In genomic region chr1:227315500-227316346, GRCh38 we compare ENCODE assay signal across 8 cellular contexts. TPM values are rescaled to one million over a fixed set of nuclear protein-coding genes. Genes with fewer than 3 reads are reported as not detected.
A peak's percentile ranks its signal among the peaks of the same experiment; 100 is the strongest.
DNase-seq lines count a peak whose midpoint lies in the region; ATAC-seq and TF ChIP-seq lines count a peak whose summit lies in the region.

No MANE protein-coding gene starts in this region.

- DNase-seq in DMS 273 (lab: John Stamatoyannopoulos, UW; ENCODE audit: unreplicated experiment) (peak; percentile 75), M059J (ENCODE audit: low read depth) (peak; percentile 71), chondrocyte (ENCODE audit: low spot score) (no peak), lung (ENCODE audit: low spot score) (peak; percentile 31), T-cell (no peak), GM20000 (ENCODE audit: low spot score) (no peak)
- no peak for DNase-seq in stimulated activated naive CD8-positive, alpha-beta T cell treated with anti-CD3 and anti-CD28 coated beads, Interleukin-15, amount 100 ng/mL, for 72 hours

- peak overlapping the region; percentile 91 for H3K27ac Mint-ChIP-seq in chondrocyte (ENCODE audit: unreplicated experiment)
- H3K27ac Mint-ChIP-seq in T-cell = no peak overlapping the region
- H3K27ac Mint-ChIP-seq in stimulated activated naive CD8-positive, alpha-beta T cell treated with anti-CD3 and anti-CD28 coated beads, Interleukin-15, amount 100 ng/mL, for 72 hours = no peak overlapping the region

- no peak for TF ChIP-seq CTCF in chondrocyte (IDR thresholded peaks at IDR 0.05)
- no peak for TF ChIP-seq CTCF in lung (IDR thresholded peaks at IDR 0.05; ENCODE audit: control extremely low read depth, extremely low read depth)
- TF ChIP-seq CTCF in GM20000 (IDR thresholded peaks at IDR 0.05; ENCODE audit: extremely low read depth, missing control alignments) = no peak

- no peaks in the 10 kb centered on the region for H3K27me3 Mint-ChIP-seq in chondrocyte (ENCODE audit: low read depth)
- H3K27me3 Mint-ChIP-seq in T-cell = peaks cover 54 to 57% of the 10 kb centered on the region in 2 donors
- peaks cover 65% of the 10 kb centered on the region for H3K27me3 Mint-ChIP-seq in stimulated activated naive CD8-positive, alpha-beta T cell treated with anti-CD3 and anti-CD28 coated beads, Interleukin-15, amount 100 ng/mL, for 72 hours

- ATAC-seq in lung (ENCODE audit: insufficient read depth, low FRiP score) (no peak), T-cell (replicated peaks in 1 of 4) (no peak), HG03342 (IDR thresholded peaks at IDR 0.05; ENCODE audit: unreplicated experiment) (no peak)
- ATAC-seq in stimulated activated naive CD8-positive, alpha-beta T cell treated with anti-CD3 and anti-CD28 coated beads, Interleukin-15, amount 100 ng/mL, for 72 hours = no peak

- peaks cover 0 to 3% of the 10 kb centered on the region in 2 donors for H3K4me1 ChIP-seq in lung (ENCODE audit: control insufficient read depth in 2 of 2, insufficient read depth in 2 of 2, low read length in 2 of 2)

- no peaks in the 10 kb centered on the region for H3K9me3 ChIP-seq in lung (ENCODE audit: control insufficient read depth in 2 of 2, insufficient read depth in 1 of 2, low read length in 1 of 2)

- no peaks in the 10 kb centered on the region for H3K9me3 Mint-ChIP-seq in chondrocyte (ENCODE audit: low read depth)
- peaks cover 0 to 9% (median 0%) of the 10 kb centered on the region in 3 donors for H3K9me3 Mint-ChIP-seq in T-cell
- H3K9me3 Mint-ChIP-seq in stimulated activated naive CD8-positive, alpha-beta T cell treated with anti-CD3 and anti-CD28 coated beads, Interleukin-15, amount 100 ng/mL, for 72 hours = no peaks in the 10 kb centered on the region

- H3K4me3 Mint-ChIP-seq in chondrocyte (ENCODE audit: unreplicated experiment) = peak overlapping the region; percentile 85
- H3K4me3 Mint-ChIP-seq in T-cell = no peak overlapping the region
- H3K4me3 Mint-ChIP-seq in stimulated activated naive CD8-positive, alpha-beta T cell treated with anti-CD3 and anti-CD28 coated beads, Interleukin-15, amount 100 ng/mL, for 72 hours = peak overlapping the region in 1 of 2 donors; percentile 95

- 24 to 39% methylated on average over 7 of the region's 7 CpGs for WGBS in lung, 2 donors

- no peaks in the 10 kb centered on the region for H3K27me3 ChIP-seq in lung (ENCODE audit: control insufficient read depth, insufficient read depth)

- no peaks in the 10 kb centered on the region for H3K36me3 ChIP-seq in lung (ENCODE audit: control insufficient read depth in 2 of 2, insufficient read depth in 2 of 2, low read length in 2 of 2)

- H3K4me3 ChIP-seq in lung = peak overlapping the region; percentile 53

- peak overlapping the region in 1 of 2 donors; percentile 29 for H3K27ac ChIP-seq in lung (ENCODE audit: low read depth in 1 of 2, low read length in 1 of 2)

- CTCF ChIA-PET in T-cell (lab: Charles Lee) = no interaction called here

- H3K36me3 Mint-ChIP-seq in chondrocyte (ENCODE audit: low read depth) = no peaks in the 10 kb centered on the region
- no peaks in the 10 kb centered on the region for H3K36me3 Mint-ChIP-seq in T-cell

- POLR2A ChIA-PET in T-cell (lab: Charles Lee) = no interaction called here

- H3K4me1 Mint-ChIP-seq in chondrocyte (ENCODE audit: low read depth) (peaks cover 42% of the 10 kb centered on the region), T-cell (peaks cover 4 to 12% (median 6%) of the 10 kb centered on the region in 3 donors)
- peaks cover 6% of the 10 kb centered on the region for H3K4me1 Mint-ChIP-seq in stimulated activated naive CD8-positive, alpha-beta T cell treated with anti-CD3 and anti-CD28 coated beads, Interleukin-15, amount 100 ng/mL, for 72 hours

RNA-seq across cellular contexts. Expression of gene CDC42BPA, which starts 2.6 kb away (rescaled TPM):
- 15.1 and 21.6 TPM in 2 replicates for total RNA-seq in M059J (2014; rRNA removed; shearing (Covaris generic))
- total RNA-seq in chondrocyte = 59.1 to 77.6 TPM (median 61.6 TPM) in 3 replicates
- 10 to 100 TPM; 32.7 to 97.4 TPM for total RNA-seq in lung
- polyA plus RNA-seq in lung = 1 to 10 TPM; 6.4 to 7.7 TPM
- total RNA-seq in T-cell = 1 to 10 TPM in 1 of 5 donors, under 1 TPM in 4; 0.33 to 1.6 (median 0.86) TPM

Comparison
In these comparisons a context has a peak if more than half of its experiments do, and no peak if none do; other contexts are left out.
1. DNase-seq: peak in DMS 273 (single experiment), M059J (single experiment) and lung (single experiment); none in chondrocyte (single experiment), T-cell (0 of 34), GM20000 (single experiment) and stimulated activated naive CD8-positive, alpha-beta T cell treated with anti-CD3 and anti-CD28 coated beads, Interleukin-15, amount 100 ng/mL, for 72 hours (0 of 2).